ENCODE assay signal across 8 cellular contexts in the genomic region with DNA sequence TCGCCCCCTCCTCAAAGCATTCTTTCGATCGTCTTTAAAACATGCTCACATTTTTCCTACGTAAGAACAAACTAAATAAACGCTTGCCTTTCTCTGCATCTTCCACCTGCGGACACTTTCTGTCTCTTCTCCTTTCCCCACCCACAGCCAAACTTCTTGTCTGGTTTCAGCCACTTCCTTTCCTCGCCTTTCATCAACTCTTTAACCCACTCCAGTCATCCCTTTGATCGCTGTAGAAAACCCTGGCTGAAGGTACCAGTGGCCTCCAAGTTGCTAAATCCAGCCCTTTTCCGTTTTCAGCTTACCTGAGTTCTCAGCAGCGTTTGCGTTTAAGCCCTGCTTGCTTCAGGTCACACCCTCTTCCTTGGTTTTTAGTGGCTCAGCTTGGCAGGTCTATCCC. TPM values are rescaled to one million over a fixed set of nuclear protein-coding genes. Genes with fewer than 3 reads are reported as not detected.
DNase-seq lines count a peak whose midpoint lies in the region; ATAC-seq and TF ChIP-seq lines count a peak whose summit lies in the region.

No MANE protein-coding gene starts in this region.

- no peaks in the 10 kb centered on the region for H3K9me2 ChIP-seq in OCI-LY1 (ENCODE audit: low read depth, low read length)

- BruUV-seq in mammary epithelial cell (replicated peaks; lab: Mats Ljungman, UMichigan): no TSS peak

- ATAC-seq in lung (ENCODE audit: insufficient read depth, low FRiP score) (no peak), HG03442 (IDR thresholded peaks at IDR 0.05; ENCODE audit: unreplicated experiment) (no peak), HG02588 (IDR thresholded peaks at IDR 0.05; ENCODE audit: unreplicated experiment) (no peak)

- peaks cover 58% of the 10 kb centered on the region for H3K4me1 ChIP-seq in OCI-LY1 (ENCODE audit: insufficient read depth, low read length, severe bottlenecking)
- peaks cover 5% of the 10 kb centered on the region for H3K4me1 ChIP-seq in mammary epithelial cell (ENCODE audit: insufficient read depth, low read length)
- H3K4me1 ChIP-seq in lung (ENCODE audit: control insufficient read depth in 2 of 2, insufficient read depth in 2 of 2, low read length in 2 of 2): peaks cover 5 to 10% of the 10 kb centered on the region in 2 donors
- H3K4me1 ChIP-seq in thymus (ENCODE audit: control insufficient read depth, insufficient read depth, low read length): peaks cover 11% of the 10 kb centered on the region

- CTCF ChIA-PET in mammary epithelial cell (lab: Charles Lee; ENCODE audit: low non-redundant PET): no interaction called here

- TF ChIP-seq CTCF in OCI-LY1 (IDR thresholded peaks at IDR 0.05; ENCODE audit: low read length): no peak
- TF ChIP-seq CTCF in mammary epithelial cell (conservative IDR thresholded peaks at IDR 0.05 in 1 of 2, IDR thresholded peaks at IDR 0.05 in 1 of 2; ENCODE audit: extremely low read depth in 1 of 2, insufficient read depth in 1 of 2, low read depth in 1 of 2, low read length in 2 of 2): no peak
- no peak for TF ChIP-seq CTCF in lung (IDR thresholded peaks at IDR 0.05; ENCODE audit: control extremely low read depth, extremely low read depth)

- peaks cover 55% of the 10 kb centered on the region for H3K79me2 ChIP-seq in OCI-LY1 (ENCODE audit: insufficient read depth, low read length)
- H3K79me2 ChIP-seq in mammary epithelial cell (ENCODE audit: insufficient read depth, low read length): peaks cover 76% of the 10 kb centered on the region

- H3K27me3 ChIP-seq in OCI-LY1 (ENCODE audit: insufficient read depth, low read length) (no peaks in the 10 kb centered on the region), mammary epithelial cell (ENCODE audit: insufficient read depth, low read length) (no peaks in the 10 kb centered on the region), lung (ENCODE audit: control insufficient read depth, insufficient read depth) (no peaks in the 10 kb centered on the region), thymus (ENCODE audit: control insufficient read depth, insufficient read depth) (no peaks in the 10 kb centered on the region)

- no peak overlapping the region for H2AFZ ChIP-seq in OCI-LY1 (ENCODE audit: low read length)
- peak overlapping the region; percentile 92 for H2AFZ ChIP-seq in mammary epithelial cell (ENCODE audit: low read depth, low read length)

- peak overlapping the region; percentile 94 for H3K4me2 ChIP-seq in OCI-LY1 (ENCODE audit: low read length)
- peak overlapping the region; percentile 76 for H3K4me2 ChIP-seq in mammary epithelial cell (ENCODE audit: insufficient read depth, low read depth, low read length)

- peak overlapping the region; percentile 94 for H3K4me3 ChIP-seq in OCI-LY1 (ENCODE audit: low read depth, low read length, poor library complexity, severe bottlenecking)
- H3K4me3 ChIP-seq in mammary epithelial cell (replicated peaks in 1 of 3; ENCODE audit: insufficient read depth in 1 of 3, low read depth in 2 of 3, low read length in 3 of 3): peak overlapping the region; percentile 78 to 97 (median 85)
- peak overlapping the region; percentile 79 for H3K4me3 ChIP-seq in lung
- peak overlapping the region; percentile 94 for H3K4me3 ChIP-seq in thymus (ENCODE audit: low read length)

- dilution Hi-C loops in mammary epithelial cell (cut with HindIII; ENCODE audit: low sequenced_read_pairs): no loop called here

- DNase-seq in stimulated activated CD4-positive, alpha-beta T cell treated with anti-CD3 and anti-CD28 coated beads, Interleukin-12 subunit alpha, Interleukin-12 subunit beta, amount 100 ng/mL, for 4 hours: peak; percentile 4
- no peak for DNase-seq in stimulated activated CD4-positive, alpha-beta T cell treated with anti-CD3 and anti-CD28 coated beads, Interleukin-1b, Interleukin-23, amount 100 ng/mL, for 48 hours
- DNase-seq in mammary epithelial cell (peak; percentile 47), lung (ENCODE audit: low spot score) (no peak)

- in situ Hi-C loops in mammary epithelial cell (cut with MboI; ENCODE audit: low sequenced_read_pairs in 2 of 2): no loop called here

- intact Hi-C loops in mammary epithelial cell (cut with micrococcal nuclease): loop anchor here (1.0 kb wide), 1 partner anchor 35 kb away; no protein-coding TSS in a partner anchor

- peak overlapping the region; percentile 94 for H3K9ac ChIP-seq in OCI-LY1 (ENCODE audit: low read length)
- peak overlapping the region; percentile 79 for H3K9ac ChIP-seq in mammary epithelial cell (ENCODE audit: insufficient read depth, low read length)

- H4K20me1 ChIP-seq in OCI-LY1 (ENCODE audit: insufficient read depth, low read length) (no peaks in the 10 kb centered on the region), mammary epithelial cell (ENCODE audit: insufficient read depth, low read length) (no peaks in the 10 kb centered on the region)

- H3K9me3 ChIP-seq in OCI-LY1 (ENCODE audit: low read length) (no peaks in the 10 kb centered on the region), mammary epithelial cell (replicated peaks; ENCODE audit: insufficient read depth, low read length) (no peaks in the 10 kb centered on the region), lung (ENCODE audit: control insufficient read depth in 2 of 2, insufficient read depth in 1 of 2, low read length in 1 of 2) (no peaks in the 10 kb centered on the region), thymus (ENCODE audit: control insufficient read depth) (no peaks in the 10 kb centered on the region)

- 3% methylated on average over 9 of the region's 11 CpGs for WGBS in mammary epithelial cell (ENCODE audit: low coverage, missing lambda C conversion rate)
- WGBS in lung, 2 donors: 1% methylated on average over 11 of the region's 11 CpGs
- WGBS in thymus: under 1% methylated on average over 11 of the region's 11 CpGs

- H3K27ac ChIP-seq in OCI-LY1 (ENCODE audit: low read depth, low read length, poor library complexity, severe bottlenecking) (peak overlapping the region; percentile 59), mammary epithelial cell (ENCODE audit: insufficient read depth, low read depth, low read length) (peak overlapping the region; percentile 24), lung (ENCODE audit: low read depth in 1 of 2, low read length in 1 of 2) (peak overlapping the region; percentile 81 to 89), thymus (ENCODE audit: low read depth) (peak overlapping the region; percentile 87)

- H3F3A ChIP-seq in OCI-LY1 (ENCODE audit: insufficient read depth, low read length): no peaks in the 10 kb centered on the region

- peaks cover 48% of the 10 kb centered on the region for H3K36me3 ChIP-seq in OCI-LY1 (ENCODE audit: insufficient read depth, low read length)
- H3K36me3 ChIP-seq in mammary epithelial cell (ENCODE audit: insufficient read depth, low read length): peaks cover 11% of the 10 kb centered on the region
- peaks cover 0 to 5% of the 10 kb centered on the region in 2 donors for H3K36me3 ChIP-seq in lung (ENCODE audit: control insufficient read depth in 2 of 2, insufficient read depth in 2 of 2, low read length in 2 of 2)
- peaks cover 17% of the 10 kb centered on the region for H3K36me3 ChIP-seq in thymus (ENCODE audit: control insufficient read depth, insufficient read depth)

RNA-seq across cellular contexts. Expression of gene RPA1, which starts 0.5 kb away (rescaled TPM):
- total RNA-seq in mammary epithelial cell (10 to 100 TPM; 17.2 to 78.5 TPM), lung (10 to 100 TPM; 44.1 to 82.6 TPM)
- polyA plus RNA-seq in mammary epithelial cell (94.6 TPM), lung (10 to 100 TPM; 10.7 to 23.0 TPM), thymus (33.0 TPM)
- polyA minus RNA-seq in mammary epithelial cell: 117 TPM

RNA-seq across cellular contexts. Expression of gene SMYD4, which starts 0.6 kb away (rescaled TPM):
- total RNA-seq in mammary epithelial cell: 10 to 100 TPM; 12.7 to 15.0 TPM
- polyA plus RNA-seq in mammary epithelial cell: 6.7 TPM
- polyA minus RNA-seq in mammary epithelial cell: 7.1 TPM
- total RNA-seq in lung: 10 to 100 TPM; 14.7 to 18.2 TPM
- polyA plus RNA-seq in lung: 1 to 10 TPM; 7.5 to 7.7 TPM
- 8.1 TPM for polyA plus RNA-seq in thymus

Comparison
In these comparisons a context has a peak if more than half of its experiments do, and no peak if none do; other contexts are left out.
1. DNase-seq: peak in stimulated activated CD4-positive, alpha-beta T cell treated with anti-CD3 and anti-CD28 coated beads, Interleukin-12 subunit alpha, Interleukin-12 subunit beta, amount 100 ng/mL, for 4 hours (single experiment) and mammary epithelial cell (single experiment); none in stimulated activated CD4-positive, alpha-beta T cell treated with anti-CD3 and anti-CD28 coated beads, Interleukin-1b, Interleukin-23, amount 100 ng/mL, for 48 hours (single experiment) and lung (single experiment).
2. H3K27ac ChIP-seq: peak in every context shown above with its lines; median percentile 87 in thymus; 85 in lung; 59 in OCI-LY1; 24 in mammary epithelial cell.
3. Peak in every context shown above with its lines, with median percentiles within 50 percentile points of each other: H3K4me3 ChIP-seq.